In the genomic region with DNA sequence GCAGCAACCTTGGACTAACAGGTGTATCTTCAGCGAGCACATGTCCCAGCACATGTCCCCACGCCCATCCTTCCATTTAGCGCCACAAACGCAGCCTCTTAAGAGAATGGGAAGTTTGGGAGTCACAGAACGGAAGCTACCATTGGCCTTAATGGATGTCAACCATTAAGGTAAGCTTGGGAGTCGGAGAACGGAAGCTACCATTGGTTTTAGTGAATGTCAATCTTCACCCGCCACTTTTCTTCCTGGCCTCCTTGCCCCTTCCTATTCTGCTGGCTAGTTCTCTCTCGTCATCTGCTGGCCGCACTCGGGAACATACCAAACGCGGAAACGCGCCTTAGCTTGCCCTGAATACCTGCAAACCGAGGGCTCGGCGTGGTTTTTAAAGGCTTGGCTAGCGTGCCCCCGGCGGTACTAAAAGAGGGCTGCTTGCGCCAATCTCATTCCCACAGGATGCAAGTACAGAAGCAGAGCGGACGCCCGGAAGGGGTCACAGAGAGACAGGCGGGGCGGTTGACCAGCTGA, we compare ENCODE assay signal across 10 cellular contexts. TPM values are rescaled to one million over a fixed set of nuclear protein-coding genes. Genes with fewer than 3 reads are reported as not detected.
DNase-seq lines count a peak whose midpoint lies in the region; TF ChIP-seq lines count a peak whose summit lies in the region.
"Had no signal": no experiment of that assay in that cellular context is flagged by ENCODE, and none has a peak within 500 bp of the region (broad histone marks: within the 10 kb centered on the region; RNA-seq: fewer than 3 reads in every experiment).

No MANE protein-coding gene starts in this region.

- H3K9me3 ChIP-seq in prostate gland = no peaks in the 10 kb centered on the region

- H3K27ac ChIP-seq in prostate gland = no peak overlapping the region

- H3K4me3 Mint-ChIP-seq in CD14-positive monocyte (peak overlapping the region in 1 of 2 donors; percentile 16), immature natural killer cell (no peak overlapping the region)
- H3K4me3 Mint-ChIP-seq: activated CD8-positive, alpha-beta T cell treated with anti-CD3 and anti-CD28 coated beads for 36 hours had no signal

- no peaks in the 10 kb centered on the region for H3K27me3 ChIP-seq in prostate gland (replicated peaks; ENCODE audit: insufficient read depth)

- 28% methylated on average over 27 of the region's 27 CpGs for WGBS in prostate gland

- DNase-seq in GM03348 (ENCODE audit: low spot score) (peak; percentile 68), amniotic epithelial cell (ENCODE audit: low read depth) (peak; percentile 91), iPS DF 4.7 (ENCODE audit: extremely low read depth, low spot score) (peak; percentile 99), prostate gland (ENCODE audit: low spot score) (peak; percentile 66), dedifferentiated amniotic fluid mesenchymal stem cell (ENCODE audit: extremely low spot score) (no peak), CD14-positive monocyte (ENCODE audit: low spot score) (no peak), immature natural killer cell (no peak), DMS79 treated with DMSO at 0.1 percent for 48 hours (lab: John Stamatoyannopoulos, UW) (no peak)
- DNase-seq: activated CD8-positive, alpha-beta T cell treated with anti-CD3 and anti-CD28 coated beads for 36 hours; naive thymus-derived CD4-positive, alpha-beta T cell had no signal

- H3K27ac Mint-ChIP-seq in CD14-positive monocyte (no peak overlapping the region), immature natural killer cell (no peak overlapping the region)
- H3K27ac Mint-ChIP-seq: activated CD8-positive, alpha-beta T cell treated with anti-CD3 and anti-CD28 coated beads for 36 hours; naive thymus-derived CD4-positive, alpha-beta T cell had no signal

- H3K9me3 Mint-ChIP-seq in CD14-positive monocyte (no peaks in the 10 kb centered on the region), immature natural killer cell (peaks cover 0 to 2% (median 0%) of the 10 kb centered on the region in 6 donors)
- H3K9me3 Mint-ChIP-seq: activated CD8-positive, alpha-beta T cell treated with anti-CD3 and anti-CD28 coated beads for 36 hours; naive thymus-derived CD4-positive, alpha-beta T cell had no signal

- H3K4me1 ChIP-seq in prostate gland (replicated peaks) = no peaks in the 10 kb centered on the region

- H3K27me3 Mint-ChIP-seq in CD14-positive monocyte (ENCODE audit: low read depth in 3 of 3) (peaks cover 0 to 2% (median 1%) of the 10 kb centered on the region in 3 donors), immature natural killer cell (ENCODE audit: low read depth in 3 of 3) (peaks cover 2 to 11% (median 3%) of the 10 kb centered on the region in 3 donors)

- TF ChIP-seq CTCF in prostate gland (IDR thresholded peaks at IDR 0.05) (peak in 2 of 4 experiments; percentile 31 to 42), CD14-positive monocyte (IDR thresholded peaks at IDR 0.05) (no peak)

- peak overlapping the region in 1 of 2 donors; percentile 4 for H3K4me3 ChIP-seq in prostate gland

- H3K36me3 ChIP-seq in prostate gland = no peaks in the 10 kb centered on the region

- H3K4me1 Mint-ChIP-seq in CD14-positive monocyte (no peaks in the 10 kb centered on the region), immature natural killer cell (no peaks in the 10 kb centered on the region)

- intact Hi-C loops in prostate gland (cut with DNase I) = no loop called here
- intact Hi-C loops in CD14-positive monocyte (cut with micrococcal nuclease) = no loop called here

- TF ChIP-seq POLR2A in prostate gland (IDR thresholded peaks at IDR 0.05) = no peak

- H3K36me3 Mint-ChIP-seq in CD14-positive monocyte (no peaks in the 10 kb centered on the region), immature natural killer cell (no peaks in the 10 kb centered on the region)
- H3K36me3 Mint-ChIP-seq: naive thymus-derived CD4-positive, alpha-beta T cell had no signal

RNA-seq across cellular contexts. Expression of gene GLYATL1, which starts 24.3 kb away (rescaled TPM):
- total RNA-seq in prostate gland = 10 to 100 TPM in 1 of 2 donors, 1 to 10 TPM in 1; 4.0 to 33.7 TPM
- not detected for polyA plus RNA-seq in CD14-positive monocyte
- not detected for polyA plus RNA-seq in immature natural killer cell
- total RNA-seq: naive thymus-derived CD4-positive, alpha-beta T cell had no signal

Comparison
In these comparisons a context has a peak if more than half of its experiments do, and no peak if none do; other contexts are left out.
1. DNase-seq: peak in GM03348 (single experiment), amniotic epithelial cell (single experiment), iPS DF 4.7 (single experiment) and prostate gland (single experiment); none in dedifferentiated amniotic fluid mesenchymal stem cell (single experiment), CD14-positive monocyte (single experiment), immature natural killer cell (0 of 3) and DMS79 treated with DMSO at 0.1 percent for 48 hours (single experiment).